ENCODE assay signal across 1 cellular context in the genomic region with DNA sequence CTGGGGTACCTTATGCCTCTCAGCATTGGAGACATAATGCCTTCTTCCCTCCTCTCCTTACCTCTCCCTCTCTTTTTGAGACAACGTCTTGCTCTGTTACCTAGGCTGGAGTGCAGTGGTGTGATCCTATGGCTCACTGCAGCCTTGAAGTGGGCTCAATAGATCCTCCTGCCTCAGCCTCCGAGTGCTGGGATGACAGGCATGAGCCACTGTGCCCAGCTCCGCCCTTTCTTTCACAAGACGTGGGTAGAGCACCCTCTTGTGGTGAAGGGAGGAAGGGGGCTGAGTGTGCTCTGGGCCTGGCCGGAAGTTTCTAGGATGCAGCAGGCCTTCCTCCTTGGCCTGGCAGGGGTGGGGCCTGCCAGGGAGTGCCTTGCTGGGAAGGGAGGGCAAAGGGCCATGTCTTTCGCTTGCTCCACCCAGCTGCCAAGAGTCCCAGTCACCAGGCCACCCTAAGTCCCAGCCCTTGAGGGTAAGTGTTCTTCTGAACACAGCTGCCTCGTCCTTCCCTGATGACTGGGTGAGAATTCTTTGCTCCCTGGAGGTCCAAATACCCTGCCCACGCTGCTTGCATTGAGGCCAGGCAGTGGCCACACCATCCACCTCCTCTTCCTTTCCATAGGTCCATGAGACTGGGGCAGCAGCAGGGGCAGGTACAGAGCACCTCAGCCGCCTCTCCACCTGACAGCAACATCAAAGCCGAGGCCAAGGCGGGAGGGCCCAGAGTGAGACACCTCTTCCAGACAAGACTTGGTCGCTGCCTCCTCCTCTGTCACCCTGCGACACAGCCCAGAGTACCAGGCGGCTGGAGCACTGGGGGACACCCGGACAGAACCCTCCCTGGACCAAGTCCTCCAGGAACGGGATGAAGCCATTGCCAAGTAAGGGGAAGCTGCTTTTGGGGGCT.
TF ChIP-seq lines count a peak whose summit lies in the region.

No MANE protein-coding gene starts in this region.

TF ChIP-seq in K562, 482 proteins besides CTCF, POLR2A, EP300 and RAD21 (continues in another document):
- TF ChIP-seq ADNP (tag; IDR thresholded peaks at IDR 0.05) (no peak), BRF1 (IDR thresholded peaks at IDR 0.05; ENCODE audit: borderline replicate concordance, extremely low read depth, insufficient read length) (no peak), TBP (optimal IDR thresholded peaks at IDR 0.05; ENCODE audit: low read depth, low read length) (no peak), CHD1 (IDR thresholded peaks at IDR 0.05; ENCODE audit: low read length) (no peak), POLR2G (IDR thresholded peaks at IDR 0.05; ENCODE audit: low read depth, low read length) (peak; percentile 66), ZNF41 (CRISPR knock-in tag; conservative IDR thresholded peaks at IDR 0.05) (no peak), THAP7 (CRISPR knock-in tag; IDR thresholded peaks at IDR 0.05) (0 out of 2 replicates have a peak, but pooled peaks have one; percentile 36), RBM17 (IDR thresholded peaks at IDR 0.05; ENCODE audit: borderline replicate concordance, low read depth, low read length) (no peak), IRF9 (tag; IDR thresholded peaks at IDR 0.05) (peak; percentile 23; the same call in 1 of the 2 replicates), TGIF2 (CRISPR knock-in tag; IDR thresholded peaks at IDR 0.05) (no peak), NFRKB (IDR thresholded peaks at IDR 0.05; ENCODE audit: low read depth) (no peak), KDM5B (IDR thresholded peaks at IDR 0.05; ENCODE audit: insufficient replicate concordance, low read depth, low read length) (peak; percentile 49), JUND (IDR thresholded peaks at IDR 0.05; ENCODE audit: borderline replicate concordance, low read depth, low read length) (peak; percentile 72), JUND (tag; IDR thresholded peaks at IDR 0.05; ENCODE audit: borderline replicate concordance, low read depth, low read length) (peak; percentile 56; the same call in 1 of the 3 replicates), POLR3G (IDR thresholded peaks at IDR 0.05; ENCODE audit: extremely low read depth, insufficient read length, insufficient replicate concordance) (no peak), NFE2L1 (tag; IDR thresholded peaks at IDR 0.05; ENCODE audit: borderline replicate concordance, low read depth) (no peak), PHF21A (IDR thresholded peaks at IDR 0.05; ENCODE audit: borderline replicate concordance, low read depth) (no peak), ZNF384 (IDR thresholded peaks at IDR 0.05; ENCODE audit: low read depth, low read length) (peak; percentile 57), ZNF253 (CRISPR knock-in tag; conservative IDR thresholded peaks at IDR 0.05) (no peak), TAF15 (IDR thresholded peaks at IDR 0.05; ENCODE audit: low read depth, low read length) (no peak), ZMIZ1 (IDR thresholded peaks at IDR 0.05; ENCODE audit: low read depth in 2 of 2, low read length in 2 of 2) (no peak), HNRNPLL (IDR thresholded peaks at IDR 0.05; ENCODE audit: low read depth, low read length, poor library complexity, severe bottlenecking) (no peak), GTF3C2 (IDR thresholded peaks at IDR 0.05; ENCODE audit: borderline replicate concordance, extremely low read depth, insufficient read length) (no peak), ZNF282 (CRISPR knock-in tag; IDR thresholded peaks at IDR 0.05) (no peak), JUN (IDR thresholded peaks at IDR 0.05; ENCODE audit: borderline replicate concordance, low read depth, low read length) (no peak), JUN (CRISPR knock-in tag; IDR thresholded peaks at IDR 0.05; ENCODE audit: borderline replicate concordance) (no peak), CREB1 (IDR thresholded peaks at IDR 0.05) (no peak), CREB1 (CRISPR knock-in tag; IDR thresholded peaks at IDR 0.05) (0 out of 2 replicates have a peak, but pooled peaks have one; percentile 53), PTTG1 (tag; IDR thresholded peaks at IDR 0.05; ENCODE audit: low read depth) (no peak), L3MBTL2 (IDR thresholded peaks at IDR 0.05) (peak; percentile 63), LCOR (CRISPR knock-in tag; IDR thresholded peaks at IDR 0.05) (peak; percentile 67; the same call in 1 of the 2 replicates), ZNF740 (CRISPR knock-in tag; IDR thresholded peaks at IDR 0.05) (no peak), ZNF740 (tag; IDR thresholded peaks at IDR 0.05) (no peak), MXI1 (IDR thresholded peaks at IDR 0.05; ENCODE audit: low read depth, low read length) (no peak), KLF10 (CRISPR knock-in tag; IDR thresholded peaks at IDR 0.05) (no peak), ESRRB (CRISPR knock-in tag; IDR thresholded peaks at IDR 0.05; ENCODE audit: borderline replicate concordance) (no peak), NFXL1 (CRISPR knock-in tag; IDR thresholded peaks at IDR 0.05) (no peak), BACH1 (tag; IDR thresholded peaks at IDR 0.05) (no peak), MCM3 (IDR thresholded peaks at IDR 0.05) (no peak), ZNF561 (CRISPR knock-in tag; conservative IDR thresholded peaks at IDR 0.05) (no peak), THRAP3 (IDR thresholded peaks at IDR 0.05; ENCODE audit: borderline replicate concordance) (no peak; the same call in 1 of the 2 replicates)
- TF ChIP-seq, protein P1, sequence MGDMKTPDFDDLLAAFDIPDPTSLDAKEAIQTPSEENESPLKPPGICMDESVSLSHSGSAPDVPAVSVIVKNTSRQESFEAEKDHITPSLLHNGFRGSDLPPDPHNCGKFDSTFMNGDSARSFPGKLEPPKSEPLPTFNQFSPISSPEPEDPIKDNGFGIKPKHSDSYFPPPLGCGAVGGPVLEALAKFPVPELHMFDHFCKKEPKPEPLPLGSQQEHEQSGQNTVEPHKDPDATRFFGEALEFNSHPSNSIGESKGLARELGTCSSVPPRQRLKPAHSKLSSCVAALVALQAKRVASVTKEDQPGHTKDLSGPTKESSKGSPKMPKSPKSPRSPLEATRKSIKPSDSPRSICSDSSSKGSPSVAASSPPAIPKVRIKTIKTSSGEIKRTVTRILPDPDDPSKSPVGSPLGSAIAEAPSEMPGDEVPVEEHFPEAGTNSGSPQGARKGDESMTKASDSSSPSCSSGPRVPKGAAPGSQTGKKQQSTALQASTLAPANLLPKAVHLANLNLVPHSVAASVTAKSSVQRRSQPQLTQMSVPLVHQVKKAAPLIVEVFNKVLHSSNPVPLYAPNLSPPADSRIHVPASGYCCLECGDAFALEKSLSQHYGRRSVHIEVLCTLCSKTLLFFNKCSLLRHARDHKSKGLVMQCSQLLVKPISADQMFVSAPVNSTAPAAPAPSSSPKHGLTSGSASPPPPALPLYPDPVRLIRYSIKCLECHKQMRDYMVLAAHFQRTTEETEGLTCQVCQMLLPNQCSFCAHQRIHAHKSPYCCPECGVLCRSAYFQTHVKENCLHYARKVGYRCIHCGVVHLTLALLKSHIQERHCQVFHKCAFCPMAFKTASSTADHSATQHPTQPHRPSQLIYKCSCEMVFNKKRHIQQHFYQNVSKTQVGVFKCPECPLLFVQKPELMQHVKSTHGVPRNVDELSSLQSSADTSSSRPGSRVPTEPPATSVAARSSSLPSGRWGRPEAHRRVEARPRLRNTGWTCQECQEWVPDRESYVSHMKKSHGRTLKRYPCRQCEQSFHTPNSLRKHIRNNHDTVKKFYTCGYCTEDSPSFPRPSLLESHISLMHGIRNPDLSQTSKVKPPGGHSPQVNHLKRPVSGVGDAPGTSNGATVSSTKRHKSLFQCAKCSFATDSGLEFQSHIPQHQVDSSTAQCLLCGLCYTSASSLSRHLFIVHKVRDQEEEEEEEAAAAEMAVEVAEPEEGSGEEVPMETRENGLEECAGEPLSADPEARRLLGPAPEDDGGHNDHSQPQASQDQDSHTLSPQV (IDR thresholded peaks at IDR 0.05) = no peak
- TF ChIP-seq, protein P2, sequence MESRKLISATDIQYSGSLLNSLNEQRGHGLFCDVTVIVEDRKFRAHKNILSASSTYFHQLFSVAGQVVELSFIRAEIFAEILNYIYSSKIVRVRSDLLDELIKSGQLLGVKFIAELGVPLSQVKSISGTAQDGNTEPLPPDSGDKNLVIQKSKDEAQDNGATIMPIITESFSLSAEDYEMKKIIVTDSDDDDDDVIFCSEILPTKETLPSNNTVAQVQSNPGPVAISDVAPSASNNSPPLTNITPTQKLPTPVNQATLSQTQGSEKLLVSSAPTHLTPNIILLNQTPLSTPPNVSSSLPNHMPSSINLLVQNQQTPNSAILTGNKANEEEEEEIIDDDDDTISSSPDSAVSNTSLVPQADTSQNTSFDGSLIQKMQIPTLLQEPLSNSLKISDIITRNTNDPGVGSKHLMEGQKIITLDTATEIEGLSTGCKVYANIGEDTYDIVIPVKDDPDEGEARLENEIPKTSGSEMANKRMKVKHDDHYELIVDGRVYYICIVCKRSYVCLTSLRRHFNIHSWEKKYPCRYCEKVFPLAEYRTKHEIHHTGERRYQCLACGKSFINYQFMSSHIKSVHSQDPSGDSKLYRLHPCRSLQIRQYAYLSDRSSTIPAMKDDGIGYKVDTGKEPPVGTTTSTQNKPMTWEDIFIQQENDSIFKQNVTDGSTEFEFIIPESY (CRISPR knock-in tag; IDR thresholded peaks at IDR 0.05) = no peak
- TF ChIP-seq, protein P3, sequence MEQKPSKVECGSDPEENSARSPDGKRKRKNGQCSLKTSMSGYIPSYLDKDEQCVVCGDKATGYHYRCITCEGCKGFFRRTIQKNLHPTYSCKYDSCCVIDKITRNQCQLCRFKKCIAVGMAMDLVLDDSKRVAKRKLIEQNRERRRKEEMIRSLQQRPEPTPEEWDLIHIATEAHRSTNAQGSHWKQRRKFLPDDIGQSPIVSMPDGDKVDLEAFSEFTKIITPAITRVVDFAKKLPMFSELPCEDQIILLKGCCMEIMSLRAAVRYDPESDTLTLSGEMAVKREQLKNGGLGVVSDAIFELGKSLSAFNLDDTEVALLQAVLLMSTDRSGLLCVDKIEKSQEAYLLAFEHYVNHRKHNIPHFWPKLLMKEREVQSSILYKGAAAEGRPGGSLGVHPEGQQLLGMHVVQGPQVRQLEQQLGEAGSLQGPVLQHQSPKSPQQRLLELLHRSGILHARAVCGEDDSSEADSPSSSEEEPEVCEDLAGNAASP (IDR thresholded peaks at IDR 0.05) = no peak
